ENCODE assay signal across 1 cellular context in the genomic region with DNA sequence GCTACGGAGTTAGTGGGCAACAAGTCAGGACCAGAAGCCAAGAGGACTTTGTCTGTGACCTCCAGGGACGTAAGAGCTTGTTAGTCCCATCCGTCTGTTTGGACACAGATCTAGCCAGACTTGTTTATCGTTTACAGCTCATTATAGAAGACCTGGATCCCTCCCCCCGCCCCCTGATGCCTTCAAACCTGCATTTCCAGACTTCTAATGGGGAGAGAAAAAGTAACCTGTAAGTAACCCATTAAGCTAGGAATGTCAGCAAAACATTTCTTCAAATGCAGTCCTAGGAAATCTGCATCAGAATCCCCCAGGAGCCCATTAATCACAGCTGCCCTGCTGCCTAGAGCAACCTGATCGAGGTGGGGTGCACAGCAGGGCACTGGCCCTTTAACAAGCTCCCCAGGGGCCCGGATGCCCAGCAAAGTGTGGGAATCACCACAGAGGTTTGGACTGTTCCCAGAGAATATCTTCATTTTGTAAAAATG.
TF ChIP-seq lines count a peak whose summit lies in the region.

No MANE protein-coding gene starts in this region.

TF ChIP-seq in GM12878, 131 proteins besides CTCF, POLR2A, EP300 and RAD21:
- TF ChIP-seq RFX5 (IDR thresholded peaks at IDR 0.05; ENCODE audit: low read depth, low read length) (no peak), SUZ12 (IDR thresholded peaks at IDR 0.05; ENCODE audit: unreplicated experiment) (no peak), NR2C2 (IDR thresholded peaks at IDR 0.05; ENCODE audit: borderline replicate concordance, control insufficient read depth, insufficient read length, low read depth) (no peak), KLF5 (IDR thresholded peaks at IDR 0.05; ENCODE audit: partially characterized antibody) (no peak), CBX3 (IDR thresholded peaks at IDR 0.05; ENCODE audit: borderline replicate concordance, low read depth) (no peak), STAT3 (IDR thresholded peaks at IDR 0.05; ENCODE audit: low read depth, low read length) (no peak), CREB1 (IDR thresholded peaks at IDR 0.05; ENCODE audit: low read depth) (no peak), BACH1 (IDR thresholded peaks at IDR 0.05; ENCODE audit: borderline replicate concordance) (no peak), MTA3 (IDR thresholded peaks at IDR 0.05; ENCODE audit: borderline replicate concordance, low read length) (no peak)
- TF ChIP-seq, protein P1, sequence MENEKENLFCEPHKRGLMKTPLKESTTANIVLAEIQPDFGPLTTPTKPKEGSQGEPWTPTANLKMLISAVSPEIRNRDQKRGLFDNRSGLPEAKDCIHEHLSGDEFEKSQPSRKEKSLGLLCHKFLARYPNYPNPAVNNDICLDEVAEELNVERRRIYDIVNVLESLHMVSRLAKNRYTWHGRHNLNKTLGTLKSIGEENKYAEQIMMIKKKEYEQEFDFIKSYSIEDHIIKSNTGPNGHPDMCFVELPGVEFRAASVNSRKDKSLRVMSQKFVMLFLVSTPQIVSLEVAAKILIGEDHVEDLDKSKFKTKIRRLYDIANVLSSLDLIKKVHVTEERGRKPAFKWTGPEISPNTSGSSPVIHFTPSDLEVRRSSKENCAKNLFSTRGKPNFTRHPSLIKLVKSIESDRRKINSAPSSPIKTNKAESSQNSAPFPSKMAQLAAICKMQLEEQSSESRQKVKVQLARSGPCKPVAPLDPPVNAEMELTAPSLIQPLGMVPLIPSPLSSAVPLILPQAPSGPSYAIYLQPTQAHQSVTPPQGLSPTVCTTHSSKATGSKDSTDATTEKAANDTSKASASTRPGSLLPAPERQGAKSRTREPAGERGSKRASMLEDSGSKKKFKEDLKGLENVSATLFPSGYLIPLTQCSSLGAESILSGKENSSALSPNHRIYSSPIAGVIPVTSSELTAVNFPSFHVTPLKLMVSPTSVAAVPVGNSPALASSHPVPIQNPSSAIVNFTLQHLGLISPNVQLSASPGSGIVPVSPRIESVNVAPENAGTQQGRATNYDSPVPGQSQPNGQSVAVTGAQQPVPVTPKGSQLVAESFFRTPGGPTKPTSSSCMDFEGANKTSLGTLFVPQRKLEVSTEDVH (IDR thresholded peaks at IDR 0.05; ENCODE audit: low read depth, partially characterized antibody): no peak
- TF ChIP-seq, protein P2, sequence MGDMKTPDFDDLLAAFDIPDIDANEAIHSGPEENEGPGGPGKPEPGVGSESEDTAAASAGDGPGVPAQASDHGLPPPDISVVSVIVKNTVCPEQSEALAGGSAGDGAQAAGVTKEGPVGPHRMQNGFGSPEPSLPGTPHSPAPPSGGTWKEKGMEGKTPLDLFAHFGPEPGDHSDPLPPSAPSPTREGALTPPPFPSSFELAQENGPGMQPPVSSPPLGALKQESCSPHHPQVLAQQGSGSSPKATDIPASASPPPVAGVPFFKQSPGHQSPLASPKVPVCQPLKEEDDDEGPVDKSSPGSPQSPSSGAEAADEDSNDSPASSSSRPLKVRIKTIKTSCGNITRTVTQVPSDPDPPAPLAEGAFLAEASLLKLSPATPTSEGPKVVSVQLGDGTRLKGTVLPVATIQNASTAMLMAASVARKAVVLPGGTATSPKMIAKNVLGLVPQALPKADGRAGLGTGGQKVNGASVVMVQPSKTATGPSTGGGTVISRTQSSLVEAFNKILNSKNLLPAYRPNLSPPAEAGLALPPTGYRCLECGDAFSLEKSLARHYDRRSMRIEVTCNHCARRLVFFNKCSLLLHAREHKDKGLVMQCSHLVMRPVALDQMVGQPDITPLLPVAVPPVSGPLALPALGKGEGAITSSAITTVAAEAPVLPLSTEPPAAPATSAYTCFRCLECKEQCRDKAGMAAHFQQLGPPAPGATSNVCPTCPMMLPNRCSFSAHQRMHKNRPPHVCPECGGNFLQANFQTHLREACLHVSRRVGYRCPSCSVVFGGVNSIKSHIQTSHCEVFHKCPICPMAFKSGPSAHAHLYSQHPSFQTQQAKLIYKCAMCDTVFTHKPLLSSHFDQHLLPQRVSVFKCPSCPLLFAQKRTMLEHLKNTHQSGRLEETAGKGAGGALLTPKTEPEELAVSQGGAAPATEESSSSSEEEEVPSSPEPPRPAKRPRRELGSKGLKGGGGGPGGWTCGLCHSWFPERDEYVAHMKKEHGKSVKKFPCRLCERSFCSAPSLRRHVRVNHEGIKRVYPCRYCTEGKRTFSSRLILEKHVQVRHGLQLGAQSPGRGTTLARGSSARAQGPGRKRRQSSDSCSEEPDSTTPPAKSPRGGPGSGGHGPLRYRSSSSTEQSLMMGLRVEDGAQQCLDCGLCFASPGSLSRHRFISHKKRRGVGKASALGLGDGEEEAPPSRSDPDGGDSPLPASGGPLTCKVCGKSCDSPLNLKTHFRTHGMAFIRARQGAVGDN (IDR thresholded peaks at IDR 0.05): no peak
- TF ChIP-seq, protein P3, sequence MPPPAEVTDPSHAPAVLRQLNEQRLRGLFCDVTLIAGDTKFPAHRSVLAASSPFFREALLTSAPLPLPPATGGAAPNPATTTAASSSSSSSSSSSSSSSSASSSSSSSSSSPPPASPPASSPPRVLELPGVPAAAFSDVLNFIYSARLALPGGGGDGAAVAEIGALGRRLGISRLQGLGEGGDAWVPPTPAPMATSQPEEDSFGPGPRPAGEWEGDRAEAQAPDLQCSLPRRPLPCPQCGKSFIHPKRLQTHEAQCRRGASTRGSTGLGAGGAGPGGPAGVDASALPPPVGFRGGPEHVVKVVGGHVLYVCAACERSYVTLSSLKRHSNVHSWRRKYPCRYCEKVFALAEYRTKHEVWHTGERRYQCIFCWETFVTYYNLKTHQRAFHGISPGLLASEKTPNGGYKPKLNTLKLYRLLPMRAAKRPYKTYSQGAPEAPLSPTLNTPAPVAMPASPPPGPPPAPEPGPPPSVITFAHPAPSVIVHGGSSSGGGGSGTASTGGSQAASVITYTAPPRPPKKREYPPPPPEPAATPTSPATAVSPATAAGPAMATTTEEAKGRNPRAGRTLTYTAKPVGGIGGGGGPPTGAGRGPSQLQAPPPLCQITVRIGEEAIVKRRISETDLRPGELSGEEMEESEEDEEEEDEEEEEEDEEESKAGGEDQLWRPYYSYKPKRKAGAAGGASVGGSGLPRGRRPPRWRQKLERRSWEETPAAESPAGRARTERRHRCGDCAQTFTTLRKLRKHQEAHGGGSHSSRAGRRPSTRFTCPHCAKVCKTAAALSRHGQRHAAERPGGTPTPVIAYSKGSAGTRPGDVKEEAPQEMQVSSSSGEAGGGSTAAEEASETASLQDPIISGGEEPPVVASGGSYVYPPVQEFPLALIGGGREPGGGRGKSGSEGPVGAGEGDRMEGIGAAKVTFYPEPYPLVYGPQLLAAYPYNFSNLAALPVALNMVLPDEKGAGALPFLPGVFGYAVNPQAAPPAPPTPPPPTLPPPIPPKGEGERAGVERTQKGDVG (CRISPR knock-in tag; IDR thresholded peaks at IDR 0.05): no peak
- TF ChIP-seq, protein P4, sequence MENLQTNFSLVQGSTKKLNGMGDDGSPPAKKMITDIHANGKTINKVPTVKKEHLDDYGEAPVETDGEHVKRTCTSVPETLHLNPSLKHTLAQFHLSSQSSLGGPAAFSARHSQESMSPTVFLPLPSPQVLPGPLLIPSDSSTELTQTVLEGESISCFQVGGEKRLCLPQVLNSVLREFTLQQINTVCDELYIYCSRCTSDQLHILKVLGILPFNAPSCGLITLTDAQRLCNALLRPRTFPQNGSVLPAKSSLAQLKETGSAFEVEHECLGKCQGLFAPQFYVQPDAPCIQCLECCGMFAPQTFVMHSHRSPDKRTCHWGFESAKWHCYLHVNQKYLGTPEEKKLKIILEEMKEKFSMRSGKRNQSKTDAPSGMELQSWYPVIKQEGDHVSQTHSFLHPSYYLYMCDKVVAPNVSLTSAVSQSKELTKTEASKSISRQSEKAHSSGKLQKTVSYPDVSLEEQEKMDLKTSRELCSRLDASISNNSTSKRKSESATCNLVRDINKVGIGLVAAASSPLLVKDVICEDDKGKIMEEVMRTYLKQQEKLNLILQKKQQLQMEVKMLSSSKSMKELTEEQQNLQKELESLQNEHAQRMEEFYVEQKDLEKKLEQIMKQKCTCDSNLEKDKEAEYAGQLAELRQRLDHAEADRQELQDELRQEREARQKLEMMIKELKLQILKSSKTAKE (IDR thresholded peaks at IDR 0.05; ENCODE audit: low read depth, poor library complexity, severe bottlenecking): no peak
